In the genomic region with DNA sequence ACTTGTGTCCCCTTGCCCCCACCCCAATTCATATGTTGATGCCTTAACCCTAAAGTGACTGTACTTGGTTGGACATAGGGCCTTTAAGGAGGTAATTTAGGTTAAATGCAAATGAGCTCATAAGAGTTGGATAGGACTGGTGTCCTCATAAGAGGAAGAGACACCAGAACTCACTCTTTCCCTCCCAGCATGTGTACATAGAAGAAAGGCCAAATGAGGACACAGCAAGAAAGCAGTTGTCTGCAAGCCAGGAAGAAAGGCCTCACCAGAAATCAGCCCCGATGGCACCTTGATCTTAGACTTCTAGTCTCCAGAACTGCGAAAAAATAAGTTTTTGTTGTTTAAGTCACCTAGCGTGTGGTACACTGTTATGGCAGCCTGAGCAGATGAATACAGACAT, we compare ENCODE assay signal across 16 cellular contexts. TPM values are rescaled to one million over a fixed set of nuclear protein-coding genes. Genes with fewer than 3 reads are reported as not detected.
DNase-seq lines count a peak whose midpoint lies in the region; ATAC-seq and TF ChIP-seq lines count a peak whose summit lies in the region.
"Had no signal": no experiment of that assay in that cellular context is flagged by ENCODE, and none has a peak within 500 bp of the region (broad histone marks: within the 10 kb centered on the region; RNA-seq: fewer than 3 reads in every experiment).

No MANE protein-coding gene starts in this region.

- no peak overlapping the region for H4K8ac ChIP-seq in trophoblast cell (ENCODE audit: low read depth, low read length)

- ATAC-seq in HG03342 (IDR thresholded peaks at IDR 0.05; ENCODE audit: unreplicated experiment): no peak
- ATAC-seq: T-cell had no signal

- no peaks in the 10 kb centered on the region for H3K9me3 Mint-ChIP-seq in IgD-negative memory B cell
- no peaks in the 10 kb centered on the region for H3K9me3 Mint-ChIP-seq in activated CD4-positive, alpha-beta memory T cell treated with anti-CD3 and anti-CD28 coated beads for 36 hours
- H3K9me3 Mint-ChIP-seq: T-cell had no signal

- H3K27me3 Mint-ChIP-seq in IgD-negative memory B cell: no peaks in the 10 kb centered on the region
- no peaks in the 10 kb centered on the region for H3K27me3 Mint-ChIP-seq in activated CD4-positive, alpha-beta memory T cell treated with anti-CD3 and anti-CD28 coated beads for 36 hours
- H3K27me3 Mint-ChIP-seq: T-cell had no signal

- H3K27ac Mint-ChIP-seq in IgD-negative memory B cell: peak overlapping the region in 2 of 3 donors; percentile 78
- H3K27ac Mint-ChIP-seq in activated CD4-positive, alpha-beta memory T cell treated with anti-CD3 and anti-CD28 coated beads for 36 hours: no peak overlapping the region
- H3K27ac Mint-ChIP-seq: T-cell had no signal

- H3K36me3 ChIP-seq in SU-DHL-6 (ENCODE audit: low read length) (peaks cover 11% of the 10 kb centered on the region; the same call in 1 of the 2 replicates), trophoblast cell (ENCODE audit: control insufficient read depth in 1 of 2, insufficient read depth in 2 of 2, low read length in 2 of 2) (peaks cover 3 to 8% of the 10 kb centered on the region in 2 experiments)
- H3K36me3 ChIP-seq: HAP-1 had no signal

- no peaks in the 10 kb centered on the region for H3K4me1 ChIP-seq in trophoblast cell (ENCODE audit: control insufficient read depth in 1 of 2, insufficient read depth in 2 of 2, low read length in 2 of 2)
- H3K4me1 ChIP-seq: BLaER1 had no signal

- H3K9me3 ChIP-seq in SU-DHL-6 (ENCODE audit: insufficient read depth, low read length): no peaks in the 10 kb centered on the region
- H3K9me3 ChIP-seq in trophoblast cell (ENCODE audit: insufficient read depth, low read depth, low read length): no peaks in the 10 kb centered on the region
- H3K9me3 ChIP-seq: BLaER1, HAP-1 had no signal

- H3K4me3 Mint-ChIP-seq in IgD-negative memory B cell: peak overlapping the region in 2 of 4 donors; percentile 28 to 47
- no peak overlapping the region for H3K4me3 Mint-ChIP-seq in activated CD4-positive, alpha-beta memory T cell treated with anti-CD3 and anti-CD28 coated beads for 36 hours
- H3K4me3 Mint-ChIP-seq: T-cell had no signal

- CTCF ChIA-PET in activated CD4-positive, alpha-beta memory T cell treated with anti-CD3 and anti-CD28 coated beads for 36 hours (lab: Charles Lee): no interaction called here

- peaks cover 8% of the 10 kb centered on the region for H3K36me3 Mint-ChIP-seq in IgD-negative memory B cell
- peaks cover 32% of the 10 kb centered on the region for H3K36me3 Mint-ChIP-seq in activated CD4-positive, alpha-beta memory T cell treated with anti-CD3 and anti-CD28 coated beads for 36 hours

- H2BK5ac ChIP-seq in trophoblast cell (ENCODE audit: low read depth, low read length, poor library complexity): no peak overlapping the region

- no peak overlapping the region for H2BK12ac ChIP-seq in trophoblast cell (ENCODE audit: low read length)

- no peak overlapping the region for H3K23ac ChIP-seq in trophoblast cell (ENCODE audit: low read length)

- no peak overlapping the region for H4K12ac ChIP-seq in trophoblast cell (ENCODE audit: low read depth, low read length)

- POLR2A ChIA-PET in activated CD4-positive, alpha-beta memory T cell treated with anti-CD3 and anti-CD28 coated beads for 36 hours (lab: Charles Lee): no interaction called here

- no peaks in the 10 kb centered on the region for H4K20me1 ChIP-seq in SU-DHL-6 (ENCODE audit: low read depth, low read length)

- no peak overlapping the region for H3K14ac ChIP-seq in trophoblast cell (ENCODE audit: low read length)

- H3K27me3 ChIP-seq in SU-DHL-6 (ENCODE audit: low read length) (no peaks in the 10 kb centered on the region), trophoblast cell (ENCODE audit: insufficient read depth, low read length) (no peaks in the 10 kb centered on the region)
- H3K27me3 ChIP-seq: BLaER1 had no signal

- peaks cover 20% of the 10 kb centered on the region for H3F3A ChIP-seq in SU-DHL-6 (ENCODE audit: insufficient read depth)

- H4K91ac ChIP-seq in trophoblast cell (ENCODE audit: low read depth, low read length): no peak overlapping the region

- no peak overlapping the region for H3K18ac ChIP-seq in trophoblast cell (ENCODE audit: low read length)

- no peak for TF ChIP-seq CTCF in SU-DHL-6 (IDR thresholded peaks at IDR 0.05; ENCODE audit: insufficient read depth, low read length, poor library complexity, severe bottlenecking)

- H3K27ac ChIP-seq in SU-DHL-6 (ENCODE audit: low read depth, low read length) (0 out of 2 replicates have a peak overlapping the region, but pooled peaks have one; percentile 9), trophoblast cell (ENCODE audit: low read depth, low read length) (no peak overlapping the region)
- H3K27ac ChIP-seq: BLaER1 had no signal

- peaks cover 69% of the 10 kb centered on the region for H3K79me2 ChIP-seq in SU-DHL-6 (ENCODE audit: insufficient read depth, low read length)
- H3K79me2 ChIP-seq in trophoblast cell (ENCODE audit: control insufficient read depth, insufficient read depth, low read length, poor library complexity): no peaks in the 10 kb centered on the region

- intact Hi-C loops in activated CD4-positive, alpha-beta memory T cell treated with anti-CD3 and anti-CD28 coated beads for 36 hours (cut with micrococcal nuclease): no loop called here

- H3K9ac ChIP-seq in SU-DHL-6 (ENCODE audit: low read length) (no peak overlapping the region), trophoblast cell (ENCODE audit: low read length) (peak overlapping the region; percentile 27)
- H3K9ac ChIP-seq: BLaER1 had no signal

- H3K4me2 ChIP-seq in SU-DHL-6 (ENCODE audit: low read depth, low read length, poor library complexity, severe bottlenecking) (no peak overlapping the region), trophoblast cell (ENCODE audit: low read length) (no peak overlapping the region)
- H3K4me2 ChIP-seq: BLaER1 had no signal

- H2AK5ac ChIP-seq in trophoblast cell (ENCODE audit: low read length): no peak overlapping the region

- no peak overlapping the region for H2BK120ac ChIP-seq in trophoblast cell (ENCODE audit: insufficient read depth, low read length, poor library complexity)

- H3K4me1 Mint-ChIP-seq in IgD-negative memory B cell: peaks cover 38 to 62% (median 57%) of the 10 kb centered on the region in 3 donors
- peaks cover 51% of the 10 kb centered on the region for H3K4me1 Mint-ChIP-seq in activated CD4-positive, alpha-beta memory T cell treated with anti-CD3 and anti-CD28 coated beads for 36 hours (ENCODE audit: low read depth)

- no peak overlapping the region for H3K4me3 ChIP-seq in SU-DHL-6 (ENCODE audit: insufficient read depth, low read length, poor library complexity, severe bottlenecking)
- H3K4me3 ChIP-seq in trophoblast cell (ENCODE audit: low read depth, low read length): no peak overlapping the region
- H3K4me3 ChIP-seq: BLaER1, HAP-1 had no signal

- DNase-seq in NCI-H82 (lab: John Stamatoyannopoulos, UW) (peak; percentile 36), NCI-H82 treated with DMSO at 0.1 percent for 48 hours (lab: John Stamatoyannopoulos, UW; ENCODE audit: unreplicated experiment) (no peak), trophoblast cell (no peak)
- DNase-seq in activated CD4-positive, alpha-beta memory T cell treated with anti-CD3 and anti-CD28 coated beads for 36 hours: no peak
- no peak for DNase-seq in activated effector memory CD4-positive, alpha-beta T cell treated with anti-CD3 and anti-CD28 coated beads, Interleukin-2, amount 50 U/mL, for 16 hours
- DNase-seq: EL, KG1, NCI-H1105, NCI-H187, NCI-H526, T-cell had no signal

- no CpG with 5 or more reads among the region's 3 CpGs for WGBS in trophoblast cell (ENCODE audit: extremely low coverage, insufficient coverage, insufficient read length)

- no peak overlapping the region for H3K4ac ChIP-seq in trophoblast cell (ENCODE audit: low read depth, low read length)

- H3K9me2 ChIP-seq in SU-DHL-6 (replicated peaks; ENCODE audit: insufficient read depth, low read length): no peaks in the 10 kb centered on the region

- no peaks in the 10 kb centered on the region for H3K79me1 ChIP-seq in trophoblast cell (ENCODE audit: low read length)

- no peak overlapping the region for H2AFZ ChIP-seq in SU-DHL-6 (ENCODE audit: low read depth, low read length, severe bottlenecking)
- H2AFZ ChIP-seq in trophoblast cell (ENCODE audit: insufficient read depth, low read length, poor library complexity): no peak overlapping the region

RNA-seq across cellular contexts. Expression of a gene that starts 45.5 kb away (rescaled TPM):
- polyA plus RNA-seq in IgD-negative memory B cell: 25.6 TPM
- 14.8 and 15.5 TPM in 2 replicates for polyA plus RNA-seq in trophoblast cell (2013)
- 10 to 100 TPM; 46.1 to 46.5 TPM for total RNA-seq in activated CD4-positive, alpha-beta memory T cell treated with anti-CD3 and anti-CD28 coated beads for 36 hours
